Comparison of ENCODE assay signal across 22 cellular contexts in genomic region chr14:33375781-33376180, GRCh38.
DNase-seq lines count a peak whose midpoint lies in the region; ATAC-seq, FAIRE-seq and TF ChIP-seq lines count a peak whose summit lies in the region.
"Had no signal": no experiment of that assay in that cellular context is flagged by ENCODE, and none has a peak within 500 bp of the region (broad histone marks: within the 10 kb centered on the region; RNA-seq: fewer than 3 reads in every experiment).

No MANE protein-coding gene starts in this region.

- ATAC-seq in HepG2 (no peak), right lobe of liver (no peak), GM21619 (IDR thresholded peaks at IDR 0.05; ENCODE audit: unreplicated experiment) (no peak)
- ATAC-seq: CD8-positive, alpha-beta T cell; GM23338; HCT116 had no signal

- WGBS in HepG2 (ENCODE audit: low lambda C conversion rate): 12% methylated on average over 4 of the region's 4 CpGs
- WGBS in right lobe of liver (ENCODE audit: insufficient coverage, low coverage, low lambda C conversion rate, missing lambda C conversion rate): 74% methylated on average over 4 of the region's 4 CpGs

- H3K27me3 ChIP-seq in HepG2 (ENCODE audit: control insufficient read depth in 1 of 2, insufficient read depth in 2 of 2, low read length in 2 of 2) (no peaks in the 10 kb centered on the region), right lobe of liver (no peaks in the 10 kb centered on the region)
- H3K27me3 ChIP-seq: BLaER1 had no signal

- H3K4me2 ChIP-seq in HepG2 (ENCODE audit: low read depth, low read length): no peak overlapping the region
- H3K4me2 ChIP-seq: BLaER1, GM23338 had no signal

- no peaks in the 10 kb centered on the region for H3K79me2 ChIP-seq in HepG2 (ENCODE audit: insufficient read depth, low read length)

- TF ChIP-seq POLR2A in HepG2 (IDR thresholded peaks at IDR 0.05; ENCODE audit: insufficient read depth in 1 of 2, low read depth in 2 of 2, low read length in 2 of 2) (no peak), right lobe of liver (IDR thresholded peaks at IDR 0.05) (no peak)

- DNase-seq in HepG2 (ENCODE audit: low spot score) (no peak), right lobe of liver (no peak), astrocyte of the cerebellum (ENCODE audit: low read depth) (peak; percentile 62), fibroblast of peridontal ligament (ENCODE audit: extremely low read depth) (peak; percentile 10), GM10248 (ENCODE audit: extremely low spot score) (no peak), GM10266 (ENCODE audit: extremely low spot score) (no peak), kidney glomerular epithelial cell (lab: John Stamatoyannopoulos, UW) (no peak)
- DNase-seq: Calu3; CD8-positive, alpha-beta T cell; GF-D8; NCI-H1092 treated with DMSO at 0.1 percent for 48 hours; NCI-H2081 treated with DMSO at 0.1 percent for 48 hours; NCI-H748 treated with DMSO at 0.1 percent for 48 hours; NK-92 treated with Interleukin-12 subunit alpha and Interleukin-12 subunit beta, amount 100 ng/mL, for 24 hours had no signal

- no TSS peak for BruUV-seq in HepG2 (replicated peaks; lab: Mats Ljungman, UMichigan)

- H3K9ac ChIP-seq in HepG2 (ENCODE audit: insufficient read depth, low read depth, low read length): no peak overlapping the region
- H3K9ac ChIP-seq: BLaER1 had no signal

- no peak for TF ChIP-seq EP300 in HepG2 (IDR thresholded peaks at IDR 0.05; ENCODE audit: low read depth in 2 of 2, low read length in 2 of 2)
- TF ChIP-seq EP300 in HepG2 (CRISPR knock-in tag; IDR thresholded peaks at IDR 0.05; ENCODE audit: borderline replicate concordance): no peak

- no peak for TF ChIP-seq RAD21 in HepG2 (CRISPR knock-in tag; IDR thresholded peaks at IDR 0.05)

- POLR2A ChIA-PET in HepG2 (lab: Yijun Ruan, JAX): no interaction called here
- POLR2A ChIA-PET in GM10248 (lab: Yijun Ruan, JAX): no interaction called here

- no peaks in the 10 kb centered on the region for H3K36me3 ChIP-seq in HepG2 (replicated peaks in 1 of 2; ENCODE audit: control insufficient read depth in 1 of 2, insufficient read depth in 2 of 2, low read length in 2 of 2)
- H3K36me3 ChIP-seq in right lobe of liver: no peaks in the 10 kb centered on the region
- H3K36me3 ChIP-seq: BLaER1 had no signal

- no peaks in the 10 kb centered on the region for H4K20me1 ChIP-seq in HepG2 (ENCODE audit: insufficient read depth, low read length)
- H4K20me1 ChIP-seq: BLaER1 had no signal

- in situ Hi-C loops in HepG2 (cut with HindIII; ENCODE audit: extremely low pct_ligation_motif_present, low pct_unique_long_range_greater_than_20kb): no loop called here
- in situ Hi-C loops in astrocyte of the cerebellum (cut with HindIII; ENCODE audit: low sequenced_read_pairs): no loop called here

- FAIRE-seq in HepG2 (lab: Jason Lieb, UNC): no peak
- FAIRE-seq: GM12892, GM18507, RCC 7860 had no signal

- no peaks in the 10 kb centered on the region for H3K9me3 ChIP-seq in HepG2 (ENCODE audit: low read length)
- no peaks in the 10 kb centered on the region for H3K9me3 ChIP-seq in right lobe of liver
- H3K9me3 ChIP-seq: BLaER1 had no signal

- CTCF ChIA-PET in HepG2 (lab: Yijun Ruan, JAX; ENCODE audit: low intra/inter-chr PET ratio, low total read pairs): no interaction called here
- CTCF ChIA-PET in GM10248 (lab: Yijun Ruan, JAX): interaction anchor here (1.2 kb wide), 1 partner anchor 14 kb away, joined by 3 read pairs; no protein-coding TSS in a partner anchor

- H3K27ac ChIP-seq in HepG2 (ENCODE audit: extremely low read length, insufficient read depth, low read length) (no peak overlapping the region), right lobe of liver (no peak overlapping the region)
- H3K27ac ChIP-seq: 22Rv1, BLaER1 had no signal

- H3K4me3 ChIP-seq in HepG2 (replicated peaks in 1 of 3; ENCODE audit: insufficient read depth in 1 of 3, low read depth in 2 of 3, low read length in 3 of 3) (no peak overlapping the region), right lobe of liver (no peak overlapping the region), astrocyte of the cerebellum (ENCODE audit: low read depth, low read length) (no peak overlapping the region)
- H3K4me3 ChIP-seq: BLaER1, GM23338 had no signal

- TF ChIP-seq CTCF in HepG2 (CRISPR knock-in tag; IDR thresholded peaks at IDR 0.05) (no peak), right lobe of liver (IDR thresholded peaks at IDR 0.05) (no peak), astrocyte of the cerebellum (IDR thresholded peaks at IDR 0.05; ENCODE audit: low read depth, low read length, missing control alignments) (no peak), GM10248 (IDR thresholded peaks at IDR 0.05; ENCODE audit: control extremely low read depth, extremely low read depth, low read depth, missing control alignments) (no peak), GM10266 (IDR thresholded peaks at IDR 0.05; ENCODE audit: control insufficient read depth, insufficient read depth, low read depth, missing control alignments) (no peak)

- H2AFZ ChIP-seq in HepG2 (ENCODE audit: low read length): no peak overlapping the region
- H2AFZ ChIP-seq: GM23338 had no signal

- intact Hi-C loops in HepG2 (cut with micrococcal nuclease; ENCODE audit: unreplicated experiment) (loop anchor here (10.0 kb wide), 1 partner anchor 1109 kb away; no protein-coding TSS in a partner anchor), right lobe of liver (cut with DNase I) (no loop called here)

- no peaks in the 10 kb centered on the region for H3K4me1 ChIP-seq in HepG2 (ENCODE audit: insufficient read depth, low read length)
- no peaks in the 10 kb centered on the region for H3K4me1 ChIP-seq in right lobe of liver
- H3K4me1 ChIP-seq: BLaER1 had no signal

TF ChIP-seq in HepG2, 621 proteins besides CTCF, POLR2A, EP300 and RAD21:
- 0 out of 2 replicates have a peak, but pooled peaks have one; percentile 13 for TF ChIP-seq ATF7 (IDR thresholded peaks at IDR 0.05)
- no peak for TF ChIP-seq ATF7 (CRISPR knock-in tag; IDR thresholded peaks at IDR 0.05)
- 0 out of 2 replicates have a peak, but pooled peaks have one; percentile 13 for TF ChIP-seq TCF7L2 (IDR thresholded peaks at IDR 0.05; ENCODE audit: low read depth, low read length)
- TF ChIP-seq, protein P1, sequence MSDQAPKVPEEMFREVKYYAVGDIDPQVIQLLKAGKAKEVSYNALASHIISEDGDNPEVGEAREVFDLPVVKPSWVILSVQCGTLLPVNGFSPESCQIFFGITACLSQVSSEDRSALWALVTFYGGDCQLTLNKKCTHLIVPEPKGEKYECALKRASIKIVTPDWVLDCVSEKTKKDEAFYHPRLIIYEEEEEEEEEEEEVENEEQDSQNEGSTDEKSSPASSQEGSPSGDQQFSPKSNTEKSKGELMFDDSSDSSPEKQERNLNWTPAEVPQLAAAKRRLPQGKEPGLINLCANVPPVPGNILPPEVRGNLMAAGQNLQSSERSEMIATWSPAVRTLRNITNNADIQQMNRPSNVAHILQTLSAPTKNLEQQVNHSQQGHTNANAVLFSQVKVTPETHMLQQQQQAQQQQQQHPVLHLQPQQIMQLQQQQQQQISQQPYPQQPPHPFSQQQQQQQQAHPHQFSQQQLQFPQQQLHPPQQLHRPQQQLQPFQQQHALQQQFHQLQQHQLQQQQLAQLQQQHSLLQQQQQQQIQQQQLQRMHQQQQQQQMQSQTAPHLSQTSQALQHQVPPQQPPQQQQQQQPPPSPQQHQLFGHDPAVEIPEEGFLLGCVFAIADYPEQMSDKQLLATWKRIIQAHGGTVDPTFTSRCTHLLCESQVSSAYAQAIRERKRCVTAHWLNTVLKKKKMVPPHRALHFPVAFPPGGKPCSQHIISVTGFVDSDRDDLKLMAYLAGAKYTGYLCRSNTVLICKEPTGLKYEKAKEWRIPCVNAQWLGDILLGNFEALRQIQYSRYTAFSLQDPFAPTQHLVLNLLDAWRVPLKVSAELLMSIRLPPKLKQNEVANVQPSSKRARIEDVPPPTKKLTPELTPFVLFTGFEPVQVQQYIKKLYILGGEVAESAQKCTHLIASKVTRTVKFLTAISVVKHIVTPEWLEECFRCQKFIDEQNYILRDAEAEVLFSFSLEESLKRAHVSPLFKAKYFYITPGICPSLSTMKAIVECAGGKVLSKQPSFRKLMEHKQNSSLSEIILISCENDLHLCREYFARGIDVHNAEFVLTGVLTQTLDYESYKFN (CRISPR knock-in tag; conservative IDR thresholded peaks at IDR 0.05): no peak
- peak; percentile 73 for TF ChIP-seq CREB1 (IDR thresholded peaks at IDR 0.05)
- TF ChIP-seq CREB1 (CRISPR knock-in tag; IDR thresholded peaks at IDR 0.05): no peak
- TF ChIP-seq MAFK (conservative IDR thresholded peaks at IDR 0.05 in 1 of 2, IDR thresholded peaks at IDR 0.05 in 1 of 2; ENCODE audit: low read length in 2 of 2): no peak

Comparison
In these comparisons a context has a peak if more than half of its experiments do, and no peak if none do; other contexts are left out.
1. DNase-seq: peak in astrocyte of the cerebellum (single experiment) and fibroblast of peridontal ligament (single experiment); none in HepG2 (single experiment), right lobe of liver (0 of 3), GM10248 (single experiment), GM10266 (single experiment) and kidney glomerular epithelial cell (single experiment).